Comparison of ENCODE assay signal across 1 cellular context in the genomic region with DNA sequence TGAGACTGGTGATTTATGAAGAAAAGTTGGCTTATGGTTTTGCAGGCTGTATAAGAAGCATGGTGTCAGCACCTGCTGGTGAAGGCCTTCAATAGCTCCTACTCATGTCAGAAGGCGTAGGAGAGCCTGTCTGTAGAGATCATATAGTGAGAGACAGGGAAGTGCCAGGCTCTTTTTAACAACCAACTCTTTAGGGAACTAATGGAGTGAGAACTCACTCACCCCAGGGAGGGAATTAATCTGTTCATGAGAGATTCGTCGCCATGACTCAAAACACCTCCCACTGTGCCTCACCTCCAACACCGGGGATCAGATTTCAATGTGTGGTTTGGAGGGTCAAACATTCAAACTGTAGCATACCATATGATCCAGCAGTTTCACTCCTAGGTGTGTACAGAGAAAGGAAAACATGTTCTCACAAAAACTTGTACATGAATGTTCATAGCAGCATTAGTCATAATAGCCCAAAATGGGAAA.
TF ChIP-seq lines count a peak whose summit lies in the region.

No MANE protein-coding gene starts in this region.

TF ChIP-seq in HEK293, 187 proteins besides CTCF, POLR2A, EP300 and RAD21 (continued from another document and continues in another):
- TF ChIP-seq ZNF398 (tag by site-specific recombination; IDR thresholded peaks at IDR 0.05) = peak; percentile 37; the same call in 1 of the 2 replicates
- peak; percentile 84; the same call in 1 of the 2 replicates for TF ChIP-seq ZNF423 (tag by site-specific recombination; IDR thresholded peaks at IDR 0.05)
- TF ChIP-seq, protein P1, sequence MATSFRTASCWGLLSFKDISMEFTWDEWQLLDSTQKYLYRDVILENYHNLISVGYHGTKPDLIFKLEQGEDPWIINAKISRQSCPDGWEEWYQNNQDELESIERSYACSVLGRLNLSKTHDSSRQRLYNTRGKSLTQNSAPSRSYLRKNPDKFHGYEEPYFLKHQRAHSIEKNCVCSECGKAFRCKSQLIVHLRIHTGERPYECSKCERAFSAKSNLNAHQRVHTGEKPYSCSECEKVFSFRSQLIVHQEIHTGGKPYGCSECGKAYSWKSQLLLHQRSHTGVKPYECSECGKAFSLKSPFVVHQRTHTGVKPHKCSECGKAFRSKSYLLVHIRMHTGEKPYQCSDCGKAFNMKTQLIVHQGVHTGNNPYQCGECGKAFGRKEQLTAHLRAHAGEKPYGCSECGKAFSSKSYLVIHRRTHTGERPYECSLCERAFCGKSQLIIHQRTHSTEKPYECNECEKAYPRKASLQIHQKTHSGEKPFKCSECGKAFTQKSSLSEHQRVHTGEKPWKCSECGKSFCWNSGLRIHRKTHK (tag by site-specific recombination; IDR thresholded peaks at IDR 0.05) = 0 out of 2 replicates have a peak, but pooled peaks have one; percentile 22
- peak; percentile 31; the same call in 1 of the 2 replicates for TF ChIP-seq KLF10 (tag by site-specific recombination; IDR thresholded peaks at IDR 0.05)
- no peak; the same call in 1 of the 2 replicates for TF ChIP-seq ZNF558 (tag by site-specific recombination; IDR thresholded peaks at IDR 0.05)
- no peak for TF ChIP-seq ZNF624 (tag by site-specific recombination; IDR thresholded peaks at IDR 0.05)
- no peak; the same call in 1 of the 2 replicates for TF ChIP-seq HIC1 (tag by site-specific recombination; IDR thresholded peaks at IDR 0.05)
- no peak for TF ChIP-seq ZNF596 (tag by site-specific recombination; IDR thresholded peaks at IDR 0.05)
- TF ChIP-seq, protein P2, sequence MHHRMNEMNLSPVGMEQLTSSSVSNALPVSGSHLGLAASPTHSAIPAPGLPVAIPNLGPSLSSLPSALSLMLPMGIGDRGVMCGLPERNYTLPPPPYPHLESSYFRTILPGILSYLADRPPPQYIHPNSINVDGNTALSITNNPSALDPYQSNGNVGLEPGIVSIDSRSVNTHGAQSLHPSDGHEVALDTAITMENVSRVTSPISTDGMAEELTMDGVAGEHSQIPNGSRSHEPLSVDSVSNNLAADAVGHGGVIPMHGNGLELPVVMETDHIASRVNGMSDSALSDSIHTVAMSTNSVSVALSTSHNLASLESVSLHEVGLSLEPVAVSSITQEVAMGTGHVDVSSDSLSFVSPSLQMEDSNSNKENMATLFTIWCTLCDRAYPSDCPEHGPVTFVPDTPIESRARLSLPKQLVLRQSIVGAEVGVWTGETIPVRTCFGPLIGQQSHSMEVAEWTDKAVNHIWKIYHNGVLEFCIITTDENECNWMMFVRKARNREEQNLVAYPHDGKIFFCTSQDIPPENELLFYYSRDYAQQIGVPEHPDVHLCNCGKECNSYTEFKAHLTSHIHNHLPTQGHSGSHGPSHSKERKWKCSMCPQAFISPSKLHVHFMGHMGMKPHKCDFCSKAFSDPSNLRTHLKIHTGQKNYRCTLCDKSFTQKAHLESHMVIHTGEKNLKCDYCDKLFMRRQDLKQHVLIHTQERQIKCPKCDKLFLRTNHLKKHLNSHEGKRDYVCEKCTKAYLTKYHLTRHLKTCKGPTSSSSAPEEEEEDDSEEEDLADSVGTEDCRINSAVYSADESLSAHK (tag by site-specific recombination; IDR thresholded peaks at IDR 0.05) = peak; percentile 64; the same call in 1 of the 2 replicates
- no peak for TF ChIP-seq INSM2 (tag by site-specific recombination; IDR thresholded peaks at IDR 0.05)
- peak; percentile 60; the same call in 1 of the 2 replicates for TF ChIP-seq ZBTB21 (tag by site-specific recombination; IDR thresholded peaks at IDR 0.05)
- TF ChIP-seq ZBTB1 (tag by site-specific recombination; IDR thresholded peaks at IDR 0.05) = no peak
- TF ChIP-seq ZBTB48 (tag by site-specific recombination; IDR thresholded peaks at IDR 0.05) = 0 out of 2 replicates have a peak, but pooled peaks have one; percentile 22
- no peak for TF ChIP-seq ZNF701 (tag by site-specific recombination; IDR thresholded peaks at IDR 0.05)
- TF ChIP-seq KLF17 (tag by site-specific recombination; IDR thresholded peaks at IDR 0.05) = 0 out of 2 replicates have a peak, but pooled peaks have one; percentile 23
- no peak; the same call in 1 of the 2 replicates for TF ChIP-seq ZSCAN23 (tag by site-specific recombination; IDR thresholded peaks at IDR 0.05)
- peak; percentile 48; the same call in 1 of the 2 replicates for TF ChIP-seq ZNF629 (tag by site-specific recombination; IDR thresholded peaks at IDR 0.05)
- TF ChIP-seq ZNF510 (tag by site-specific recombination; IDR thresholded peaks at IDR 0.05; ENCODE audit: insufficient replicate concordance) = no peak
- 0 out of 2 replicates have a peak, but pooled peaks have one; percentile 12 for TF ChIP-seq TRIM28 (IDR thresholded peaks at IDR 0.05; ENCODE audit: borderline replicate concordance, low read length)
- no peak for TF ChIP-seq ZNF23 (tag by site-specific recombination; IDR thresholded peaks at IDR 0.05; ENCODE audit: borderline replicate concordance)
- TF ChIP-seq SALL2 (tag by site-specific recombination; IDR thresholded peaks at IDR 0.05; ENCODE audit: borderline replicate concordance) = no peak
- no peak for TF ChIP-seq PBX3 (CRISPR knock-in tag; IDR thresholded peaks at IDR 0.05)
- TF ChIP-seq ZNF776 (tag by site-specific recombination; IDR thresholded peaks at IDR 0.05; ENCODE audit: borderline replicate concordance) = no peak
- TF ChIP-seq ZFP41 (tag by site-specific recombination; IDR thresholded peaks at IDR 0.05; ENCODE audit: borderline replicate concordance) = no peak
- TF ChIP-seq ZNF223 (tag by site-specific recombination; IDR thresholded peaks at IDR 0.05) = no peak
- TF ChIP-seq OSR2 (tag by site-specific recombination; IDR thresholded peaks at IDR 0.05) = peak; percentile 65
- TF ChIP-seq ZNF174 (tag by site-specific recombination; IDR thresholded peaks at IDR 0.05) = no peak
- no peak for TF ChIP-seq ZNF544 (tag by site-specific recombination; IDR thresholded peaks at IDR 0.05)
- TF ChIP-seq, protein P3, sequence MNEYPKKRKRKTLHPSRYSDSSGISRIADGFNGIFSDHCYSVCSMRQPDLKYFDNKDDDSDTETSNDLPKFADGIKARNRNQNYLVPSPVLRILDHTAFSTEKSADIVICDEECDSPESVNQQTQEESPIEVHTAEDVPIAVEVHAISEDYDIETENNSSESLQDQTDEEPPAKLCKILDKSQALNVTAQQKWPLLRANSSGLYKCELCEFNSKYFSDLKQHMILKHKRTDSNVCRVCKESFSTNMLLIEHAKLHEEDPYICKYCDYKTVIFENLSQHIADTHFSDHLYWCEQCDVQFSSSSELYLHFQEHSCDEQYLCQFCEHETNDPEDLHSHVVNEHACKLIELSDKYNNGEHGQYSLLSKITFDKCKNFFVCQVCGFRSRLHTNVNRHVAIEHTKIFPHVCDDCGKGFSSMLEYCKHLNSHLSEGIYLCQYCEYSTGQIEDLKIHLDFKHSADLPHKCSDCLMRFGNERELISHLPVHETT (tag by site-specific recombination; IDR thresholded peaks at IDR 0.05) = peak; percentile 68; the same call in 1 of the 2 replicates
- no peak for TF ChIP-seq ZNF785 (tag by site-specific recombination; IDR thresholded peaks at IDR 0.05)
- no peak for TF ChIP-seq ZNF837 (tag by site-specific recombination; IDR thresholded peaks at IDR 0.05)
- TF ChIP-seq YY2 (tag by site-specific recombination; IDR thresholded peaks at IDR 0.05) = no peak
- 0 out of 2 replicates have a peak, but pooled peaks have one; percentile 22 for TF ChIP-seq ZSCAN16 (tag by site-specific recombination; IDR thresholded peaks at IDR 0.05)
- peak; percentile 31; the same call in 1 of the 2 replicates for TF ChIP-seq ZNF394 (tag by site-specific recombination; IDR thresholded peaks at IDR 0.05; ENCODE audit: borderline replicate concordance)
- no peak for TF ChIP-seq ZNF114 (tag by site-specific recombination; IDR thresholded peaks at IDR 0.05)
- TF ChIP-seq ZNF48 (tag by site-specific recombination; IDR thresholded peaks at IDR 0.05) = no peak
- no peak for TF ChIP-seq ZNF658 (tag by site-specific recombination; IDR thresholded peaks at IDR 0.05)
- TF ChIP-seq MZF1 (tag by site-specific recombination; IDR thresholded peaks at IDR 0.05; ENCODE audit: borderline replicate concordance) = peak; percentile 71; the same call in 1 of the 2 replicates
- no peak for TF ChIP-seq GFI1B (tag by site-specific recombination; IDR thresholded peaks at IDR 0.05)
- TF ChIP-seq SETDB1 (IDR thresholded peaks at IDR 0.05; ENCODE audit: insufficient read length, low read length) = no peak
- 0 out of 2 replicates have a peak, but pooled peaks have one; percentile 45 for TF ChIP-seq ZNF660 (tag by site-specific recombination; IDR thresholded peaks at IDR 0.05)
- TF ChIP-seq ZFP37 (tag by site-specific recombination; IDR thresholded peaks at IDR 0.05) = no peak
- no peak for TF ChIP-seq ZNF341 (tag by site-specific recombination; IDR thresholded peaks at IDR 0.05; ENCODE audit: low read depth)
- no peak for TF ChIP-seq ZNF221 (tag by site-specific recombination; IDR thresholded peaks at IDR 0.05; ENCODE audit: borderline replicate concordance)
